9 cellular contexts compared by ENCODE assay signal in genomic region chr16:30458561-30459394, GRCh38. TPM values are rescaled to one million over a fixed set of nuclear protein-coding genes. Genes with fewer than 3 reads are reported as not detected.
DNase-seq lines count a peak whose midpoint lies in the region; ATAC-seq, FAIRE-seq and TF ChIP-seq lines count a peak whose summit lies in the region.
"Had no signal": no experiment of that assay in that cellular context is flagged by ENCODE, and none has a peak within 500 bp of the region (broad histone marks: within the 10 kb centered on the region; RNA-seq: fewer than 3 reads in every experiment).

No MANE protein-coding gene starts in this region.

- peak overlapping the region in 1 of 8 donors; percentile 30 for H3K4me3 ChIP-seq in spleen

- no peak for DNase-seq in GM18507 (ENCODE audit: extremely low spot score, insufficient read length, low read depth)
- DNase-seq in SIG-M5 (lab: John Stamatoyannopoulos, UW) = peak; percentile 68
- DNase-seq in activated effector memory CD4-positive, alpha-beta T cell treated with anti-CD3 and anti-CD28 coated beads, Interleukin-2, amount 50 U/mL, for 16 hours = peak; percentile 94
- DNase-seq in spleen = peak; percentile 94
- DNase-seq in NCI-H446 treated with DMSO at 0.1 percent for 48 hours (lab: John Stamatoyannopoulos, UW) = no peak
- no peak for DNase-seq in NCI-H2196 treated with DMSO at 0.1 percent for 48 hours (lab: John Stamatoyannopoulos, UW; ENCODE audit: unreplicated experiment)
- no peak for DNase-seq in AG08395 (ENCODE audit: low spot score)

- ATAC-seq in HG02852 (IDR thresholded peaks at IDR 0.05; ENCODE audit: unreplicated experiment) = peak; percentile 82

- H3K36me3 ChIP-seq in spleen = no peaks in the 10 kb centered on the region

- FAIRE-seq in GM18507 (lab: Jason Lieb, UNC) = peak; percentile 100

- H3K27me3 ChIP-seq in spleen (replicated peaks in 1 of 7) = no peaks in the 10 kb centered on the region

- no peaks in the 10 kb centered on the region for H3K9me3 ChIP-seq in spleen

- TF ChIP-seq POLR2A in spleen (IDR thresholded peaks at IDR 0.05) = no peak

- 31 to 37% (median 33%) methylated on average over 21 to 22 of the region's 22 CpGs for WGBS in spleen, 5 donors

- H3K4me1 ChIP-seq in spleen = peaks cover 6 to 48% (median 21%) of the 10 kb centered on the region in 6 donors

- intact Hi-C loops in spleen (cut with DNase I; ENCODE audit: low total_unique reads) = no loop called here

- no peak for TF ChIP-seq CTCF in spleen (IDR thresholded peaks at IDR 0.05 in 8 of 11, conservative IDR thresholded peaks at IDR 0.05 in 3 of 11)

- peak overlapping the region; percentile 4 to 83 (median 62) for H3K27ac ChIP-seq in spleen

RNA-seq across cellular contexts. Expression of gene SEPHS2, which starts 13.1 kb away (rescaled TPM):
- 10 to 100 TPM; 35.5 to 54.7 (median 43.7) TPM for total RNA-seq in spleen
- polyA plus RNA-seq in spleen = 10 to 100 TPM; 42.4 to 56.0 (median 49.5) TPM

RNA-seq across cellular contexts. Expression of gene ITGAL, which starts 13.8 kb away (rescaled TPM):
- 100 to 1,000 TPM; 100 to 212 (median 153) TPM for total RNA-seq in spleen
- polyA plus RNA-seq in spleen = 10 to 100 TPM; 26.6 to 64.4 (median 51.1) TPM
- total RNA-seq: glomerular endothelial cell had no signal

RNA-seq across cellular contexts. Expression of gene DCTPP1, which starts 28.9 kb away (rescaled TPM):
- 10 to 100 TPM; 17.6 to 36.3 (median 28.6) TPM for total RNA-seq in spleen
- 10 to 100 TPM; 25.5 to 49.1 (median 41.9) TPM for polyA plus RNA-seq in spleen

RNA-seq across cellular contexts. Expression of gene ZNF771, which starts 51.4 kb away (rescaled TPM):
- total RNA-seq in spleen = 10 to 100 TPM in 1 of 7 donors, 1 to 10 TPM in 6; 2.2 to 10.2 (median 3.1) TPM
- 1 to 10 TPM; 2.3 to 3.7 (median 3.1) TPM for polyA plus RNA-seq in spleen

Comparison
In these comparisons a context has a peak if more than half of its experiments do, and no peak if none do; other contexts are left out.
1. DNase-seq: peak in SIG-M5 (single experiment), activated effector memory CD4-positive, alpha-beta T cell treated with anti-CD3 and anti-CD28 coated beads, Interleukin-2, amount 50 U/mL, for 16 hours (single experiment) and spleen (single experiment); none in GM18507 (single experiment), NCI-H446 treated with DMSO at 0.1 percent for 48 hours (single experiment), NCI-H2196 treated with DMSO at 0.1 percent for 48 hours (single experiment) and AG08395 (single experiment).